ENCODE assay signal across 8 cellular contexts in genomic region chr14:49497725-49498348, GRCh38.
DNase-seq lines count a peak whose midpoint lies in the region; ATAC-seq and TF ChIP-seq lines count a peak whose summit lies in the region.

No MANE protein-coding gene starts in this region.

- no peak overlapping the region for H4K5ac ChIP-seq in H9 (ENCODE audit: insufficient read length, low read depth, low read length)

- no peak overlapping the region for H3K4me3 Mint-ChIP-seq in H9

- H3K9me3 ChIP-seq in H9 (ENCODE audit: control insufficient read depth, low read depth, low read length) = no peaks in the 10 kb centered on the region
- no peaks in the 10 kb centered on the region for H3K9me3 ChIP-seq in right lobe of liver

- TF ChIP-seq POLR2A in right lobe of liver (IDR thresholded peaks at IDR 0.05) = no peak

- no peak overlapping the region for H3K9ac ChIP-seq in H9 (ENCODE audit: extremely low read depth, insufficient read length, low read length)

- H3K18ac ChIP-seq in H9 (ENCODE audit: insufficient read length, low read depth, low read length) = no peak overlapping the region

- H3K79me2 ChIP-seq in H9 (ENCODE audit: insufficient read depth, low read length) = no peaks in the 10 kb centered on the region

- H3K14ac ChIP-seq in H9 (ENCODE audit: insufficient read depth, low read length) = no peak overlapping the region

- H2BK12ac ChIP-seq in H9 (ENCODE audit: insufficient read length, low read depth, low read length) = no peak overlapping the region

- intact Hi-C loops in right lobe of liver (cut with DNase I) = loop anchor here in 1 of 2 donors (5.0 kb wide), 1 partner anchor 36 kb away; no protein-coding TSS in a partner anchor

- no peaks in the 10 kb centered on the region for H3K79me1 ChIP-seq in H9 (ENCODE audit: insufficient read depth, low read depth, low read length, poor library complexity, severe bottlenecking)

- no peak overlapping the region for H3K23ac ChIP-seq in H9 (ENCODE audit: insufficient read length, low read depth, low read length)

- no peaks in the 10 kb centered on the region for H3K27me3 ChIP-seq in H9 (ENCODE audit: insufficient read depth, low read length)
- no peaks in the 10 kb centered on the region for H3K27me3 ChIP-seq in right lobe of liver

- H2BK15ac ChIP-seq in H9 (ENCODE audit: low read depth, low read length) = no peak overlapping the region

- no peak overlapping the region for H2AFZ ChIP-seq in H9 (ENCODE audit: low read length)

- H3K4me2 ChIP-seq in H9 (ENCODE audit: insufficient read depth, insufficient read length, low read length) = no peak overlapping the region

- H3K27ac ChIP-seq in H9 (ENCODE audit: insufficient read length, low read depth, low read length) (no peak overlapping the region), right lobe of liver (no peak overlapping the region)

- no peak overlapping the region for H2BK120ac ChIP-seq in H9 (ENCODE audit: low read depth, low read length, poor library complexity, severe bottlenecking)

- H2AK5ac ChIP-seq in H9 (ENCODE audit: insufficient read length, low read length) = no peak overlapping the region

- H2BK20ac ChIP-seq in H9 (ENCODE audit: low read depth, low read length, poor library complexity, severe bottlenecking) = no peak overlapping the region

- H3T11ph ChIP-seq in H9 (ENCODE audit: low read length) = no peak overlapping the region

- no peak overlapping the region for H2BK5ac ChIP-seq in H9 (ENCODE audit: insufficient read length, low read length)

- H3K36me3 Mint-ChIP-seq in H9 (ENCODE audit: insufficient read depth in 1 of 3, low read depth in 3 of 3) = no peaks in the 10 kb centered on the region

- peaks cover 11 to 17% of the 10 kb centered on the region in 2 experiments for H3K4me1 Mint-ChIP-seq in H9

- no peaks in the 10 kb centered on the region for H3K36me3 ChIP-seq in right lobe of liver

- peak; percentile 93 for TF ChIP-seq CTCF in H9 (conservative IDR thresholded peaks at IDR 0.05)
- TF ChIP-seq CTCF in right lobe of liver (IDR thresholded peaks at IDR 0.05) = peak; percentile 90 to 96 (median 94)

- no peak overlapping the region for H3K4me3 ChIP-seq in right lobe of liver

- peak; percentile 89 to 99 (median 96) for ATAC-seq in right lobe of liver
- no peak for ATAC-seq in activated CD4-positive, CD25-positive, alpha-beta regulatory T cell treated with anti-CD3 and anti-CD28 coated beads, Interleukin-2, amount 50 U/mL, for 24 hours

- no peaks in the 10 kb centered on the region; the same call in 1 of the 2 replicates for H3K27me3 Mint-ChIP-seq in H9 (ENCODE audit: low read depth)

- H3K4ac ChIP-seq in H9 (ENCODE audit: low read depth, low read length) = no peak overlapping the region

- H3K56ac ChIP-seq in H9 (ENCODE audit: insufficient read length, low read depth, low read length) = no peak overlapping the region

- peaks cover 3% of the 10 kb centered on the region; the same call in 1 of the 2 replicates for H3K4me1 ChIP-seq in H9 (ENCODE audit: insufficient read depth, low read length)
- no peaks in the 10 kb centered on the region for H3K4me1 ChIP-seq in right lobe of liver

- no peaks in the 10 kb centered on the region for H3K23me2 ChIP-seq in H9 (ENCODE audit: insufficient read length, low read depth, low read length, poor library complexity, severe bottlenecking)

- H3K27ac Mint-ChIP-seq in H9 = no peak overlapping the region

- no peaks in the 10 kb centered on the region for H3K9me3 Mint-ChIP-seq in H9

- no peak overlapping the region for H4K8ac ChIP-seq in H9 (replicated peaks; ENCODE audit: insufficient read length, low read depth, low read length)

- no CpG with 5 or more reads among the region's 7 CpGs for WGBS in H9 (ENCODE audit: extremely low coverage, insufficient read length, low lambda C conversion rate)
- 15% methylated on average over 7 of the region's 7 CpGs for WGBS in right lobe of liver (ENCODE audit: insufficient coverage, low coverage, low lambda C conversion rate, missing lambda C conversion rate)

- no peaks in the 10 kb centered on the region for H4K20me1 ChIP-seq in H9 (ENCODE audit: control insufficient read depth, insufficient read depth, insufficient read length)

- DNase-seq in stimulated activated CD4-positive, alpha-beta T cell treated with anti-CD3 and anti-CD28 coated beads, Interleukin-4, amount 100 ng/mL, for 24 hours = peak; percentile 7
- DNase-seq in stimulated activated CD4-positive, alpha-beta T cell treated with anti-CD3 and anti-CD28 coated beads, Interleukin-12 subunit alpha, Interleukin-12 subunit beta, amount 100 ng/mL, for 4 hours = no peak
- no peak for DNase-seq in H9
- peak; percentile 90 to 95 for DNase-seq in Kasumi-1 (lab: John Stamatoyannopoulos, UW)
- DNase-seq in OCI-M1 (lab: John Stamatoyannopoulos, UW) = peak; percentile 77
- peak; percentile 36 for DNase-seq in central memory CD4-positive, alpha-beta T cell
- no peak for DNase-seq in right lobe of liver

- H4K91ac ChIP-seq in H9 (ENCODE audit: insufficient read length, low read depth, low read length) = no peak overlapping the region

Comparison
In these comparisons a context has a peak if more than half of its experiments do, and no peak if none do; other contexts are left out.
1. DNase-seq: peak in stimulated activated CD4-positive, alpha-beta T cell treated with anti-CD3 and anti-CD28 coated beads, Interleukin-4, amount 100 ng/mL, for 24 hours (single experiment), Kasumi-1 (2 of 2), OCI-M1 (single experiment) and central memory CD4-positive, alpha-beta T cell (single experiment); none in stimulated activated CD4-positive, alpha-beta T cell treated with anti-CD3 and anti-CD28 coated beads, Interleukin-12 subunit alpha, Interleukin-12 subunit beta, amount 100 ng/mL, for 4 hours (single experiment), H9 (single experiment) and right lobe of liver (0 of 3).
2. ATAC-seq: peak in right lobe of liver (4 of 4); none in activated CD4-positive, CD25-positive, alpha-beta regulatory T cell treated with anti-CD3 and anti-CD28 coated beads, Interleukin-2, amount 50 U/mL, for 24 hours (0 of 2).